ENCODE assay signal across 8 cellular contexts in genomic region chr2:39119732-39120520, GRCh38. TPM values are rescaled to one million over a fixed set of nuclear protein-coding genes. Genes with fewer than 3 reads are reported as not detected.
DNase-seq lines count a peak whose midpoint lies in the region; ATAC-seq, FAIRE-seq and TF ChIP-seq lines count a peak whose summit lies in the region.

No MANE protein-coding gene starts in this region.

- H3K9me3 ChIP-seq in ascending aorta, result no peaks in the 10 kb centered on the region

- POLR2A ChIA-PET in T-cell (lab: Charles Lee), result interaction anchor here (0.6 to 1.0 kb wide), 3 partner anchors 23 to 343 kb away, joined by 3 to 14 read pairs (median 4); no protein-coding TSS in a partner anchor

- peak overlapping the region; percentile 59 for H3K9ac ChIP-seq in rectal smooth muscle tissue (ENCODE audit: low read length)

- H3K27me3 Mint-ChIP-seq in T-cell, result no peaks in the 10 kb centered on the region

- peaks cover 3 to 33% of the 10 kb centered on the region in 2 donors for H3K4me1 ChIP-seq in ascending aorta
- peaks cover 23% of the 10 kb centered on the region for H3K4me1 ChIP-seq in rectal smooth muscle tissue (ENCODE audit: control insufficient read depth, insufficient read depth, low read length)

- FAIRE-seq in GM19239 (lab: Jason Lieb, UNC), result no peak

- peaks cover 34% of the 10 kb centered on the region for H3K36me3 Mint-ChIP-seq in T-cell

- CTCF ChIA-PET in T-cell (lab: Charles Lee), result interaction anchor here (0.5 to 3.8 kb wide), 8 partner anchors 23 to 173 kb away, joined by 3 to 32 read pairs (median 4); no protein-coding TSS in a partner anchor

- peak; percentile 13 to 64 (median 41) for TF ChIP-seq CTCF in ascending aorta (IDR thresholded peaks at IDR 0.05)

- H3K27ac Mint-ChIP-seq in T-cell, result peak overlapping the region; percentile 93

- ATAC-seq in GM21526 (IDR thresholded peaks at IDR 0.05; ENCODE audit: low FRiP score, unreplicated experiment) (peak; percentile 34), T-cell (replicated peaks in 1 of 4) (peak; percentile 39 to 55 (median 53))

- H3K4me3 ChIP-seq in ascending aorta (peak overlapping the region; percentile 88 to 96), rectal smooth muscle tissue (ENCODE audit: low read length) (peak overlapping the region; percentile 90)

- no peaks in the 10 kb centered on the region for H3K27me3 ChIP-seq in ascending aorta
- no peaks in the 10 kb centered on the region for H3K27me3 ChIP-seq in rectal smooth muscle tissue (ENCODE audit: control insufficient read depth, insufficient read depth, low read length)

- DNase-seq in EL (peak; percentile 62), HuH-7 (ENCODE audit: low spot score) (peak; percentile 60), T-cell (peak; percentile 8 to 70 (median 42)), ascending aorta (ENCODE audit: low spot score in 2 of 2) (peak in 1 of 2 donors; percentile 74), hepatic stellate cell (ENCODE audit: low spot score) (peak; percentile 63), GM19239 (ENCODE audit: insufficient read length, low spot score) (no peak)

- no peaks in the 10 kb centered on the region for H3K36me3 ChIP-seq in ascending aorta
- no peaks in the 10 kb centered on the region for H3K36me3 ChIP-seq in rectal smooth muscle tissue (ENCODE audit: control insufficient read depth, insufficient read depth, low read length)

- peak overlapping the region; percentile 90 to 98 (median 93) for H3K4me3 Mint-ChIP-seq in T-cell

- H3K4me1 Mint-ChIP-seq in T-cell, result peaks cover 65 to 78% (median 73%) of the 10 kb centered on the region in 3 donors

- H3K27ac ChIP-seq in ascending aorta (peak overlapping the region; percentile 95), rectal smooth muscle tissue (ENCODE audit: low read depth, low read length) (peak overlapping the region; percentile 96)

- H3K9me3 Mint-ChIP-seq in T-cell, result no peaks in the 10 kb centered on the region

- intact Hi-C loops in ascending aorta (cut with DNase I), result loop anchor here (1.0 to 10.0 kb wide), 4 partner anchors 45 to 365 kb away; partner anchors contain the start of gene SRSF7

RNA-seq across cellular contexts. Expression of gene SOS1, which starts 0.9 kb away (rescaled TPM):
- 100 to 1,000 TPM in 2 of 5 donors, 10 to 100 TPM in 3; 44.3 to 138 (median 82.9) TPM for total RNA-seq in T-cell
- total RNA-seq in ascending aorta, result 11.3 TPM
